Comparison of ENCODE assay signal across 8 cellular contexts in genomic region chr4:38856524-38857337, GRCh38. TPM values are rescaled to one million over a fixed set of nuclear protein-coding genes. Genes with fewer than 3 reads are reported as not detected.
DNase-seq lines count a peak whose midpoint lies in the region; ATAC-seq and TF ChIP-seq lines count a peak whose summit lies in the region.

A gene with protein sequence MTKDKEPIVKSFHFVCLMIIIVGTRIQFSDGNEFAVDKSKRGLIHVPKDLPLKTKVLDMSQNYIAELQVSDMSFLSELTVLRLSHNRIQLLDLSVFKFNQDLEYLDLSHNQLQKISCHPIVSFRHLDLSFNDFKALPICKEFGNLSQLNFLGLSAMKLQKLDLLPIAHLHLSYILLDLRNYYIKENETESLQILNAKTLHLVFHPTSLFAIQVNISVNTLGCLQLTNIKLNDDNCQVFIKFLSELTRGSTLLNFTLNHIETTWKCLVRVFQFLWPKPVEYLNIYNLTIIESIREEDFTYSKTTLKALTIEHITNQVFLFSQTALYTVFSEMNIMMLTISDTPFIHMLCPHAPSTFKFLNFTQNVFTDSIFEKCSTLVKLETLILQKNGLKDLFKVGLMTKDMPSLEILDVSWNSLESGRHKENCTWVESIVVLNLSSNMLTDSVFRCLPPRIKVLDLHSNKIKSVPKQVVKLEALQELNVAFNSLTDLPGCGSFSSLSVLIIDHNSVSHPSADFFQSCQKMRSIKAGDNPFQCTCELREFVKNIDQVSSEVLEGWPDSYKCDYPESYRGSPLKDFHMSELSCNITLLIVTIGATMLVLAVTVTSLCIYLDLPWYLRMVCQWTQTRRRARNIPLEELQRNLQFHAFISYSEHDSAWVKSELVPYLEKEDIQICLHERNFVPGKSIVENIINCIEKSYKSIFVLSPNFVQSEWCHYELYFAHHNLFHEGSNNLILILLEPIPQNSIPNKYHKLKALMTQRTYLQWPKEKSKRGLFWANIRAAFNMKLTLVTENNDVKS (minus strand): TSS chr4:38856817. CDS start chr4:38829473, 27,344 bp downstream.

- H3K27ac ChIP-seq in vagina, result peak within 1 kb of the TSS; percentile 60

- H3K36me3 Mint-ChIP-seq in activated T-helper 17 cell treated with anti-CD3 and anti-CD28 coated beads, Interleukin-2, amount 50 U/mL, for 72 hours (ENCODE audit: low read depth), result no peaks in the 10 kb centered on the region
- H3K36me3 Mint-ChIP-seq in osteocyte (ENCODE audit: unreplicated experiment), result no peaks in the 10 kb centered on the region

- no peak for TF ChIP-seq POLR2A in vagina (IDR thresholded peaks at IDR 0.05)

- H3K9me3 ChIP-seq in vagina, result no peaks in the 10 kb centered on the region

- peaks cover 33% of the 10 kb centered on the region for H3K4me1 Mint-ChIP-seq in activated T-helper 17 cell treated with anti-CD3 and anti-CD28 coated beads, Interleukin-2, amount 50 U/mL, for 72 hours
- peaks cover 36% of the 10 kb centered on the region for H3K4me1 Mint-ChIP-seq in osteocyte (ENCODE audit: unreplicated experiment)

- DNase-seq in activated CD8-positive, alpha-beta memory T cell treated with anti-CD3 and anti-CD28 coated beads for 4 hours (ENCODE audit: low read depth in 2 of 2), result peak; percentile 25 to 27
- DNase-seq in activated CD8-positive, alpha-beta memory T cell treated with anti-CD3 and anti-CD28 coated beads for 24 hours, result no peak
- DNase-seq in OCI-M2 (lab: John Stamatoyannopoulos, UW; ENCODE audit: unreplicated experiment) (peak; percentile 8), fibroblast of the aortic adventitia (ENCODE audit: low read depth) (peak; percentile 64), osteocyte (ENCODE audit: extremely low spot score, unreplicated experiment) (no peak), vagina (ENCODE audit: extremely low spot score in 2 of 2) (no peak)

- H3K36me3 ChIP-seq in vagina, result no peaks in the 10 kb centered on the region

- peak within 1 kb of the TSS; percentile 94 for H3K27ac Mint-ChIP-seq in activated T-helper 17 cell treated with anti-CD3 and anti-CD28 coated beads, Interleukin-2, amount 50 U/mL, for 72 hours
- peak within 1 kb of the TSS; percentile 90 for H3K27ac Mint-ChIP-seq in osteocyte (ENCODE audit: unreplicated experiment)

- no peaks in the 10 kb centered on the region for H3K27me3 Mint-ChIP-seq in activated T-helper 17 cell treated with anti-CD3 and anti-CD28 coated beads, Interleukin-2, amount 50 U/mL, for 72 hours
- H3K27me3 Mint-ChIP-seq in osteocyte (ENCODE audit: unreplicated experiment), result no peaks in the 10 kb centered on the region

- H3K4me1 ChIP-seq in vagina, result no peaks in the 10 kb centered on the region

- peak within 1 kb of the TSS; percentile 92 for H3K4me3 Mint-ChIP-seq in activated T-helper 17 cell treated with anti-CD3 and anti-CD28 coated beads, Interleukin-2, amount 50 U/mL, for 72 hours
- peak within 1 kb of the TSS; percentile 60 for H3K4me3 Mint-ChIP-seq in osteocyte (ENCODE audit: unreplicated experiment)

- H3K4me3 ChIP-seq in fibroblast of the aortic adventitia (ENCODE audit: low read depth, low read length) (peak within 1 kb of the TSS; percentile 29), vagina (peak within 1 kb of the TSS; percentile 26 to 40)

- intact Hi-C loops in vagina (cut with DNase I), result no loop called here

- ATAC-seq in HG03442 (IDR thresholded peaks at IDR 0.05; ENCODE audit: unreplicated experiment), result peak; percentile 34
- peak; percentile 54 for ATAC-seq in activated T-helper 17 cell treated with anti-CD3 and anti-CD28 coated beads, Interleukin-2, amount 50 U/mL, for 72 hours (replicated peaks)

- no peaks in the 10 kb centered on the region for H3K27me3 ChIP-seq in vagina

- TF ChIP-seq CTCF in fibroblast of the aortic adventitia (IDR thresholded peaks at IDR 0.05; ENCODE audit: insufficient read depth, low read length), result peak; percentile 63
- TF ChIP-seq CTCF in osteocyte (IDR thresholded peaks at IDR 0.05), result peak; percentile 87
- TF ChIP-seq CTCF in vagina (IDR thresholded peaks at IDR 0.05), result peak; percentile 46 to 81 (median 69)

- no peaks in the 10 kb centered on the region for H3K9me3 Mint-ChIP-seq in activated T-helper 17 cell treated with anti-CD3 and anti-CD28 coated beads, Interleukin-2, amount 50 U/mL, for 72 hours
- no peaks in the 10 kb centered on the region for H3K9me3 Mint-ChIP-seq in osteocyte (ENCODE audit: unreplicated experiment)

RNA-seq across cellular contexts. Expression of the gene that starts here (rescaled TPM):
- 1 to 10 TPM; 2.7 to 3.0 TPM for total RNA-seq in activated T-helper 17 cell treated with anti-CD3 and anti-CD28 coated beads, Interleukin-2, amount 50 U/mL, for 72 hours
- 2.2 and 5.0 TPM in 2 replicates for total RNA-seq in fibroblast of the aortic adventitia (ENCODE audit: low replicate concordance)
- total RNA-seq in osteocyte, result 2.5 TPM in 2 replicates
- total RNA-seq in vagina, result 8.3 TPM

Comparison
In these comparisons a context has a peak if more than half of its experiments do, and no peak if none do; other contexts are left out.
1. DNase-seq: peak in activated CD8-positive, alpha-beta memory T cell treated with anti-CD3 and anti-CD28 coated beads for 4 hours (2 of 2), OCI-M2 (single experiment) and fibroblast of the aortic adventitia (single experiment); none in activated CD8-positive, alpha-beta memory T cell treated with anti-CD3 and anti-CD28 coated beads for 24 hours (single experiment), osteocyte (single experiment) and vagina (0 of 2).
2. Peak in every context shown above with its lines, with median percentiles within 50 percentile points of each other: CTCF ChIP-seq.